In genomic region chr12:59715434-59715833, GRCh38 we compare ENCODE assay signal across 20 cellular contexts.
"Had no signal": no experiment of that assay in that cellular context is flagged by ENCODE, and none has a peak within 500 bp of the region (broad histone marks: within the 10 kb centered on the region; RNA-seq: fewer than 3 reads in every experiment).

No MANE protein-coding gene starts in this region.

- H3K27ac ChIP-seq: ovary, psoas muscle, skin epidermis, spleen, suprapubic skin, thoracic aorta, tibial artery, uterus had no signal

- H3K36me3 ChIP-seq: ovary, suprapubic skin, thoracic aorta, uterus had no signal

- H3K4me3 ChIP-seq: lung, ovary, psoas muscle, skin epidermis, spleen, suprapubic skin, thoracic aorta, tibial artery, uterus had no signal

- ATAC-seq: naive thymus-derived CD4-positive, alpha-beta T cell; natural killer cell treated with Interleukin-12 subunit alpha and Interleukin-12 subunit beta and Interleukin-15 and Interleukin-18, amount 100 ng/mL, for 72 hours; psoas muscle; sciatic nerve; stimulated activated effector memory CD8-positive, alpha-beta T cell treated with anti-CD3 and anti-CD28 coated beads, Interleukin-12 subunit alpha, Interleukin-12 subunit beta, amount 100 ng/mL, for 72 hours had no signal

- DNase-seq: head of caudate nucleus; islet precursor cell; mesendoderm; naive thymus-derived CD4-positive, alpha-beta T cell; ovary; posterior cingulate gyrus; psoas muscle; spleen; stimulated activated CD4-positive, alpha-beta T cell treated with anti-CD3 and anti-CD28 coated beads, Interleukin-4, amount 100 ng/mL, for 24 hours; stimulated activated naive CD4-positive, alpha-beta T cell; tibial artery; trophoblast cell; uterus had no signal

- H3K9me3 ChIP-seq: ovary, psoas muscle, spleen, suprapubic skin, thoracic aorta, tibial artery, uterus had no signal

- H3K4me1 ChIP-seq: psoas muscle, spleen, suprapubic skin, uterus had no signal

- H3K27me3 ChIP-seq: ovary, spleen, suprapubic skin, tibial artery, uterus had no signal
